ENCODE assay signal across 9 cellular contexts in genomic region chr21:34582506-34583150, GRCh38. TPM values are rescaled to one million over a fixed set of nuclear protein-coding genes. Genes with fewer than 3 reads are reported as not detected.
DNase-seq lines count a peak whose midpoint lies in the region; ATAC-seq and TF ChIP-seq lines count a peak whose summit lies in the region.
"Had no signal": no experiment of that assay in that cellular context is flagged by ENCODE, and none has a peak within 500 bp of the region (broad histone marks: within the 10 kb centered on the region; RNA-seq: fewer than 3 reads in every experiment).

No MANE protein-coding gene starts in this region.

- no peak overlapping the region for H3K4me3 Mint-ChIP-seq in activated T-helper 17 cell treated with anti-CD3 and anti-CD28 coated beads, Interleukin-2, amount 50 U/mL, for 72 hours
- H3K4me3 Mint-ChIP-seq in stimulated activated naive CD8-positive, alpha-beta T cell treated with anti-CD3 and anti-CD28 coated beads, Interleukin-15, amount 100 ng/mL, for 72 hours = no peak overlapping the region
- H3K4me3 Mint-ChIP-seq in CD4-positive, alpha-beta T cell = no peak overlapping the region

- H3K9me3 ChIP-seq in CD4-positive, alpha-beta T cell (ENCODE audit: control insufficient read depth, low read length) = no peaks in the 10 kb centered on the region

- TF ChIP-seq CTCF in HL-60 (IDR thresholded peaks at IDR 0.05; ENCODE audit: insufficient read depth, low read length) = peak; percentile 48
- TF ChIP-seq CTCF in CD4-positive, alpha-beta T cell (IDR thresholded peaks at IDR 0.05) = no peak

- peak; percentile 5 for DNase-seq in NCI-H2171 treated with DMSO at 0.1 percent for 48 hours (lab: John Stamatoyannopoulos, UW)
- DNase-seq in NCI-H2171 (lab: John Stamatoyannopoulos, UW) = no peak
- peak in 1 of 2 experiments; percentile 52 for DNase-seq in HL-60 (ENCODE audit: low read depth in 1 of 2, low spot score in 1 of 2)
- DNase-seq in left ventricle myocardium superior = peak; percentile 65
- DNase-seq in stimulated activated naive CD8-positive, alpha-beta T cell treated with anti-CD3 and anti-CD28 coated beads, Interleukin-15, amount 100 ng/mL, for 72 hours = no peak
- DNase-seq in CD4-positive, alpha-beta T cell = no peak
- DNase-seq in stimulated activated CD4-positive, alpha-beta T cell treated with anti-CD3 and anti-CD28 coated beads, Interleukin-12 subunit alpha, Interleukin-12 subunit beta, amount 100 ng/mL, for 4 hours = no peak

- H3K27ac ChIP-seq in HL-60 (replicated peaks) = no peak overlapping the region
- no peak overlapping the region for H3K27ac ChIP-seq in CD4-positive, alpha-beta T cell (ENCODE audit: low read depth, low read length)
- H3K27ac ChIP-seq: BLaER1 treated with 17β-estradiol and CSF1 and Interleukin-3, amounts not matched to agents 10 nM and 100 nM had no signal

- no peaks in the 10 kb centered on the region for H3K36me3 Mint-ChIP-seq in activated T-helper 17 cell treated with anti-CD3 and anti-CD28 coated beads, Interleukin-2, amount 50 U/mL, for 72 hours (ENCODE audit: low read depth)
- H3K36me3 Mint-ChIP-seq in CD4-positive, alpha-beta T cell (ENCODE audit: low read depth) = peaks cover 14% of the 10 kb centered on the region

- intact Hi-C loops in left ventricle myocardium superior (cut with micrococcal nuclease) = no loop called here
- intact Hi-C loops in CD4-positive, alpha-beta T cell (cut with DNase I, micrococcal nuclease) = no loop called here

- H3K27ac Mint-ChIP-seq in activated T-helper 17 cell treated with anti-CD3 and anti-CD28 coated beads, Interleukin-2, amount 50 U/mL, for 72 hours = no peak overlapping the region
- peak overlapping the region in 1 of 2 donors; percentile 11 for H3K27ac Mint-ChIP-seq in stimulated activated naive CD8-positive, alpha-beta T cell treated with anti-CD3 and anti-CD28 coated beads, Interleukin-15, amount 100 ng/mL, for 72 hours
- H3K27ac Mint-ChIP-seq in CD4-positive, alpha-beta T cell = no peak overlapping the region

- CTCF ChIA-PET in CD4-positive, alpha-beta T cell (lab: Charles Lee) = no interaction called here

- H3K4me1 Mint-ChIP-seq in activated T-helper 17 cell treated with anti-CD3 and anti-CD28 coated beads, Interleukin-2, amount 50 U/mL, for 72 hours = no peaks in the 10 kb centered on the region
- peaks cover 37% of the 10 kb centered on the region for H3K4me1 Mint-ChIP-seq in stimulated activated naive CD8-positive, alpha-beta T cell treated with anti-CD3 and anti-CD28 coated beads, Interleukin-15, amount 100 ng/mL, for 72 hours
- H3K4me1 Mint-ChIP-seq in CD4-positive, alpha-beta T cell (ENCODE audit: low read depth) = peaks cover 11% of the 10 kb centered on the region

- ATAC-seq in activated T-helper 17 cell treated with anti-CD3 and anti-CD28 coated beads, Interleukin-2, amount 50 U/mL, for 72 hours (replicated peaks) = peak; percentile 45
- ATAC-seq in left ventricle myocardium superior = peak; percentile 64
- peak; percentile 83 for ATAC-seq in stimulated activated naive CD8-positive, alpha-beta T cell treated with anti-CD3 and anti-CD28 coated beads, Interleukin-15, amount 100 ng/mL, for 72 hours
- ATAC-seq in CD4-positive, alpha-beta T cell (ENCODE audit: poor library complexity) = no peak

- H3K27me3 ChIP-seq in HL-60 (ENCODE audit: insufficient read depth, poor library complexity, severe bottlenecking) = no peaks in the 10 kb centered on the region
- no peaks in the 10 kb centered on the region for H3K27me3 ChIP-seq in CD4-positive, alpha-beta T cell (ENCODE audit: control insufficient read depth, insufficient read depth, low read length)
- H3K27me3 ChIP-seq: BLaER1 treated with 17β-estradiol and CSF1 and Interleukin-3, amounts not matched to agents 10 nM and 100 nM had no signal

- no peak overlapping the region for H3K4me3 ChIP-seq in HL-60 (replicated peaks; ENCODE audit: insufficient read depth, low read length)
- H3K4me3 ChIP-seq: BLaER1 treated with 17β-estradiol and CSF1 and Interleukin-3, amounts not matched to agents 10 nM and 100 nM had no signal

- no peaks in the 10 kb centered on the region for H3K9me3 Mint-ChIP-seq in activated T-helper 17 cell treated with anti-CD3 and anti-CD28 coated beads, Interleukin-2, amount 50 U/mL, for 72 hours
- peaks cover 5 to 9% of the 10 kb centered on the region in 2 donors for H3K9me3 Mint-ChIP-seq in stimulated activated naive CD8-positive, alpha-beta T cell treated with anti-CD3 and anti-CD28 coated beads, Interleukin-15, amount 100 ng/mL, for 72 hours
- H3K9me3 Mint-ChIP-seq in CD4-positive, alpha-beta T cell = peaks cover 2% of the 10 kb centered on the region

- no peaks in the 10 kb centered on the region for H3K27me3 Mint-ChIP-seq in activated T-helper 17 cell treated with anti-CD3 and anti-CD28 coated beads, Interleukin-2, amount 50 U/mL, for 72 hours
- no peaks in the 10 kb centered on the region for H3K27me3 Mint-ChIP-seq in stimulated activated naive CD8-positive, alpha-beta T cell treated with anti-CD3 and anti-CD28 coated beads, Interleukin-15, amount 100 ng/mL, for 72 hours
- H3K27me3 Mint-ChIP-seq in CD4-positive, alpha-beta T cell = no peaks in the 10 kb centered on the region

- POLR2A ChIA-PET in CD4-positive, alpha-beta T cell (lab: Charles Lee) = interaction anchor here (0.5 kb wide), 1 partner anchor 58 kb away, joined by 3 read pairs; no protein-coding TSS in a partner anchor

RNA-seq across cellular contexts. Expression of gene RCAN1, which starts 32.3 kb away (rescaled TPM):
- total RNA-seq in activated T-helper 17 cell treated with anti-CD3 and anti-CD28 coated beads, Interleukin-2, amount 50 U/mL, for 72 hours = 1 to 10 TPM; 4.9 to 6.3 TPM
- total RNA-seq in left ventricle myocardium superior = 36.7 TPM
- 1 to 10 TPM; 1.1 to 1.5 TPM for total RNA-seq in CD4-positive, alpha-beta T cell

Comparison
In these comparisons a context has a peak if more than half of its experiments do, and no peak if none do; other contexts are left out.
1. DNase-seq: peak in NCI-H2171 treated with DMSO at 0.1 percent for 48 hours (single experiment) and left ventricle myocardium superior (single experiment); none in NCI-H2171 (single experiment), stimulated activated naive CD8-positive, alpha-beta T cell treated with anti-CD3 and anti-CD28 coated beads, Interleukin-15, amount 100 ng/mL, for 72 hours (0 of 2), CD4-positive, alpha-beta T cell (0 of 10) and stimulated activated CD4-positive, alpha-beta T cell treated with anti-CD3 and anti-CD28 coated beads, Interleukin-12 subunit alpha, Interleukin-12 subunit beta, amount 100 ng/mL, for 4 hours (single experiment).